ENCODE assay signal across 8 cellular contexts in genomic region chr1:46533179-46533864, GRCh38. TPM values are rescaled to one million over a fixed set of nuclear protein-coding genes. Genes with fewer than 3 reads are reported as not detected.
DNase-seq lines count a peak whose midpoint lies in the region; ATAC-seq and TF ChIP-seq lines count a peak whose summit lies in the region.

No MANE protein-coding gene starts in this region.

- H3K4me3 Mint-ChIP-seq in activated T-helper 2 cell treated with anti-CD3 and anti-CD28 coated beads, Interferon-gamma antibody, Interleukin-2, Interleukin-4, amounts not matched to agents 10 μg/mL and 5 μg/mL and 100 μg/mL, durations not matched to agents 14 hours and 24 hours and 36 hours (ENCODE audit: low read depth): peak overlapping the region; percentile 83

- H3K4me3 ChIP-seq in fibroblast of the aortic adventitia (ENCODE audit: low read depth, low read length): peak overlapping the region; percentile 37

- H3K27me3 Mint-ChIP-seq in activated T-helper 2 cell treated with anti-CD3 and anti-CD28 coated beads, Interferon-gamma antibody, Interleukin-2, Interleukin-4, amounts not matched to agents 10 μg/mL and 5 μg/mL and 100 μg/mL, durations not matched to agents 14 hours and 24 hours and 36 hours (ENCODE audit: low read depth): peaks cover 53% of the 10 kb centered on the region

- H3K4me1 Mint-ChIP-seq in activated T-helper 2 cell treated with anti-CD3 and anti-CD28 coated beads, Interferon-gamma antibody, Interleukin-2, Interleukin-4, amounts not matched to agents 10 μg/mL and 5 μg/mL and 100 μg/mL, durations not matched to agents 14 hours and 24 hours and 36 hours (ENCODE audit: low read depth): peaks cover 17% of the 10 kb centered on the region

- no peaks in the 10 kb centered on the region for H3K9me3 Mint-ChIP-seq in activated T-helper 2 cell treated with anti-CD3 and anti-CD28 coated beads, Interferon-gamma antibody, Interleukin-2, Interleukin-4, amounts not matched to agents 10 μg/mL and 5 μg/mL and 100 μg/mL, durations not matched to agents 14 hours and 24 hours and 36 hours

- TF ChIP-seq CTCF in fibroblast of the aortic adventitia (IDR thresholded peaks at IDR 0.05; ENCODE audit: insufficient read depth, low read length): no peak

- DNase-seq in DMS79 treated with DMSO at 0.1 percent for 48 hours (lab: John Stamatoyannopoulos, UW): peak; percentile 33
- DNase-seq in NCI-H2171 treated with DMSO at 0.1 percent for 48 hours (lab: John Stamatoyannopoulos, UW): peak; percentile 43
- peak; percentile 37 for DNase-seq in activated T-helper 2 cell treated with anti-CD3 and anti-CD28 coated beads, Interferon-gamma antibody, Interleukin-2, Interleukin-4, amounts not matched to agents 10 μg/mL and 5 μg/mL and 100 μg/mL, durations not matched to agents 14 hours and 24 hours and 36 hours (ENCODE audit: low spot score)
- DNase-seq in fibroblast of the aortic adventitia (ENCODE audit: low read depth): peak; percentile 32
- DNase-seq in occipital lobe (lab: John Stamatoyannopoulos, UW): peak; percentile 44
- DNase-seq in NCI-H1694 (lab: John Stamatoyannopoulos, UW): no peak
- DNase-seq in NCI-H2107 treated with DMSO at 0.1 percent for 48 hours (lab: John Stamatoyannopoulos, UW; ENCODE audit: unreplicated experiment): no peak

- no peak for ATAC-seq in HG02852 (IDR thresholded peaks at IDR 0.05; ENCODE audit: unreplicated experiment)

- H3K36me3 Mint-ChIP-seq in activated T-helper 2 cell treated with anti-CD3 and anti-CD28 coated beads, Interferon-gamma antibody, Interleukin-2, Interleukin-4, amounts not matched to agents 10 μg/mL and 5 μg/mL and 100 μg/mL, durations not matched to agents 14 hours and 24 hours and 36 hours (ENCODE audit: low read depth): no peaks in the 10 kb centered on the region

- intact Hi-C loops in activated T-helper 2 cell treated with anti-CD3 and anti-CD28 coated beads, Interferon-gamma antibody, Interleukin-2, Interleukin-4, amounts not matched to agents 10 μg/mL and 5 μg/mL and 100 μg/mL, durations not matched to agents 14 hours and 24 hours and 36 hours (cut with micrococcal nuclease): no loop called here

- no peak overlapping the region for H3K27ac Mint-ChIP-seq in activated T-helper 2 cell treated with anti-CD3 and anti-CD28 coated beads, Interferon-gamma antibody, Interleukin-2, Interleukin-4, amounts not matched to agents 10 μg/mL and 5 μg/mL and 100 μg/mL, durations not matched to agents 14 hours and 24 hours and 36 hours

RNA-seq across cellular contexts. Expression of gene KNCN, which starts 18.1 kb away (rescaled TPM):
- not detected in 2 replicates for total RNA-seq in activated T-helper 2 cell treated with anti-CD3 and anti-CD28 coated beads, Interferon-gamma antibody, Interleukin-2, Interleukin-4, amounts not matched to agents 10 μg/mL and 5 μg/mL and 100 μg/mL, durations not matched to agents 14 hours and 24 hours and 36 hours
- total RNA-seq in fibroblast of the aortic adventitia (ENCODE audit: low replicate concordance) (not detected in 2 replicates), occipital lobe (not detected)

RNA-seq across cellular contexts. Expression of gene DMBX1, which starts 43.7 kb away (rescaled TPM):
- total RNA-seq in activated T-helper 2 cell treated with anti-CD3 and anti-CD28 coated beads, Interferon-gamma antibody, Interleukin-2, Interleukin-4, amounts not matched to agents 10 μg/mL and 5 μg/mL and 100 μg/mL, durations not matched to agents 14 hours and 24 hours and 36 hours: not detected in 2 replicates
- not detected in 2 replicates for total RNA-seq in fibroblast of the aortic adventitia (ENCODE audit: low replicate concordance)
- total RNA-seq in occipital lobe: not detected

Comparison
In these comparisons a context has a peak if more than half of its experiments do, and no peak if none do; other contexts are left out.
1. DNase-seq: peak in DMS79 treated with DMSO at 0.1 percent for 48 hours (single experiment), NCI-H2171 treated with DMSO at 0.1 percent for 48 hours (single experiment), activated T-helper 2 cell treated with anti-CD3 and anti-CD28 coated beads, Interferon-gamma antibody, Interleukin-2, Interleukin-4, amounts not matched to agents 10 μg/mL and 5 μg/mL and 100 μg/mL, durations not matched to agents 14 hours and 24 hours and 36 hours (single experiment), fibroblast of the aortic adventitia (single experiment) and occipital lobe (single experiment); none in NCI-H1694 (single experiment) and NCI-H2107 treated with DMSO at 0.1 percent for 48 hours (single experiment).